16 cellular contexts compared by ENCODE assay signal in the genomic region with DNA sequence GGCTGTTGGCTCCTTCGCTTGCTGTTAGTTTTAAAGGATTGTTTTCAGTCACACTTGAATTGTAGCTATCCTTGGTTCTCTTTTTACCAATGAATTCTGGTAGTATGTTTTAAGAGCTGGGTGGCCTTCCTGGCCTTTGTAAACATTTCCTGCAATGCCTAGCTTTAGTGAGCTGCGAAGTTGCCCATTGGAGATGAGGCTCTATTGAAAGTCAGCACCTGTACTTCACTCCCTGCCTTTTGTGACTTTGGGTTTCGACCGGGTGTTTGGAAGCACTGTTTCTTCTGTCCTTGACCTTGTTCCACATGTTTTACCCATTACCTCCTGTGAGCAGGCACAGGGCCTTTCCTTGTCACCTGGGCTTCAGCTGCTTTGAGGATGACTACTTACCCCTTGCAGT.
DNase-seq lines count a peak whose midpoint lies in the region; ATAC-seq and TF ChIP-seq lines count a peak whose summit lies in the region.
"Had no signal": no experiment of that assay in that cellular context is flagged by ENCODE, and none has a peak within 500 bp of the region (broad histone marks: within the 10 kb centered on the region; RNA-seq: fewer than 3 reads in every experiment).

No MANE protein-coding gene starts in this region.

- no peaks in the 10 kb centered on the region for H3K36me3 ChIP-seq in cardiac muscle cell
- H3K36me3 ChIP-seq in right lobe of liver = peaks cover 0 to 1% (median 0%) of the 10 kb centered on the region in 4 donors
- no peaks in the 10 kb centered on the region for H3K36me3 ChIP-seq in ovary

- TF ChIP-seq EP300 in ovary (IDR thresholded peaks at IDR 0.05) = no peak

- H3K4me3 ChIP-seq in cardiac muscle cell (no peak overlapping the region), right lobe of liver (no peak overlapping the region), ovary (no peak overlapping the region)
- H3K4me3 ChIP-seq: hepatocyte had no signal

- TF ChIP-seq CTCF in cardiac muscle cell (IDR thresholded peaks at IDR 0.05; ENCODE audit: low read depth, low read length) = no peak
- TF ChIP-seq CTCF in right lobe of liver (IDR thresholded peaks at IDR 0.05) = no peak
- TF ChIP-seq CTCF in ovary (IDR thresholded peaks at IDR 0.05) = no peak

- no peaks in the 10 kb centered on the region for H3K9me3 ChIP-seq in cardiac muscle cell (ENCODE audit: low read depth)
- H3K9me3 ChIP-seq in right lobe of liver = no peaks in the 10 kb centered on the region
- no peaks in the 10 kb centered on the region for H3K9me3 ChIP-seq in ovary

- H3K36me3 Mint-ChIP-seq in activated naive CD8-positive, alpha-beta T cell treated with anti-CD3 and anti-CD28 coated beads for 36 hours = peaks cover 47% of the 10 kb centered on the region
- peaks cover 22 to 55% of the 10 kb centered on the region in 2 donors for H3K36me3 Mint-ChIP-seq in stimulated activated naive B cell treated with anti-CD40 and anti-IgM and Interleukin-4, amounts not matched to agents 10 μg/mL and 1 μg/mL and 100 μg/mL, for 72 hours

- H3K4me1 ChIP-seq in cardiac muscle cell (ENCODE audit: low read depth) (peaks cover 33% of the 10 kb centered on the region), right lobe of liver (peaks cover 0 to 57% (median 18%) of the 10 kb centered on the region in 4 donors), ovary (ENCODE audit: insufficient read depth) (peaks cover 12% of the 10 kb centered on the region)

- no peak for TF ChIP-seq POLR2A in right lobe of liver (IDR thresholded peaks at IDR 0.05)
- TF ChIP-seq POLR2A in ovary (IDR thresholded peaks at IDR 0.05) = no peak

- 43% methylated on average over 4 of the region's 4 CpGs for WGBS in right lobe of liver (ENCODE audit: insufficient coverage, low coverage, low lambda C conversion rate, missing lambda C conversion rate)
- WGBS in ovary, 3 donors = 47 to 58% (median 54%) methylated on average over 4 of the region's 4 CpGs

- peaks cover 2% of the 10 kb centered on the region for H3K9me3 Mint-ChIP-seq in activated naive CD8-positive, alpha-beta T cell treated with anti-CD3 and anti-CD28 coated beads for 36 hours
- peaks cover 3 to 4% of the 10 kb centered on the region in 2 donors for H3K9me3 Mint-ChIP-seq in stimulated activated naive B cell treated with anti-CD40 and anti-IgM and Interleukin-4, amounts not matched to agents 10 μg/mL and 1 μg/mL and 100 μg/mL, for 72 hours
- H3K9me3 Mint-ChIP-seq: activated naive CD4-positive, alpha-beta T cell treated with anti-CD3 and anti-CD28 coated beads, Interleukin-2, amount 10 ng/mL, durations not matched to agents 7 days and 5 days; T-helper 1 cell treated with Interleukin-12 subunit alpha and Interleukin-12 subunit beta and Interleukin-4 antibody, amounts not matched to agents 30 μg/mL and 1 μg/mL, for 36 hours had no signal

- H3K27me3 Mint-ChIP-seq in activated naive CD8-positive, alpha-beta T cell treated with anti-CD3 and anti-CD28 coated beads for 36 hours = no peaks in the 10 kb centered on the region
- H3K27me3 Mint-ChIP-seq in stimulated activated naive B cell treated with anti-CD40 and anti-IgM and Interleukin-4, amounts not matched to agents 10 μg/mL and 1 μg/mL and 100 μg/mL, for 72 hours = no peaks in the 10 kb centered on the region
- H3K27me3 Mint-ChIP-seq: activated naive CD4-positive, alpha-beta T cell treated with anti-CD3 and anti-CD28 coated beads, Interleukin-2, amount 10 ng/mL, durations not matched to agents 7 days and 5 days had no signal

- peak overlapping the region; percentile 8 for H3K27ac Mint-ChIP-seq in activated naive CD8-positive, alpha-beta T cell treated with anti-CD3 and anti-CD28 coated beads for 36 hours
- H3K27ac Mint-ChIP-seq in stimulated activated naive B cell treated with anti-CD40 and anti-IgM and Interleukin-4, amounts not matched to agents 10 μg/mL and 1 μg/mL and 100 μg/mL, for 72 hours = peak overlapping the region; percentile 42
- H3K27ac Mint-ChIP-seq: activated naive CD4-positive, alpha-beta T cell treated with anti-CD3 and anti-CD28 coated beads, Interleukin-2, amount 10 ng/mL, durations not matched to agents 7 days and 5 days; T-helper 1 cell treated with Interleukin-12 subunit alpha and Interleukin-12 subunit beta and Interleukin-4 antibody, amounts not matched to agents 30 μg/mL and 1 μg/mL, for 36 hours had no signal

- intact Hi-C loops in Right ventricle myocardium superior (cut with DNase I) (loop anchor here (10.0 kb wide), 1 partner anchor 46 kb away; no protein-coding TSS in a partner anchor), right lobe of liver (cut with DNase I) (no loop called here), ovary (cut with DNase I) (no loop called here)

- H3K27ac ChIP-seq in cardiac muscle cell (peak overlapping the region; percentile 81), right lobe of liver (peak overlapping the region in 2 of 3 donors; percentile 28 to 56), ovary (no peak overlapping the region)
- H3K27ac ChIP-seq: hepatocyte had no signal

- H3K27me3 ChIP-seq in cardiac muscle cell = no peaks in the 10 kb centered on the region
- no peaks in the 10 kb centered on the region for H3K27me3 ChIP-seq in right lobe of liver
- H3K27me3 ChIP-seq in ovary = no peaks in the 10 kb centered on the region
- H3K27me3 ChIP-seq: hepatocyte had no signal

- no peak for DNase-seq in cardiac muscle cell (ENCODE audit: low read depth in 1 of 2, low spot score in 1 of 2)
- no peak for DNase-seq in Right ventricle myocardium superior
- DNase-seq in activated naive CD8-positive, alpha-beta T cell treated with anti-CD3 and anti-CD28 coated beads for 36 hours = no peak
- DNase-seq in right lobe of liver = no peak
- DNase-seq in stimulated activated naive B cell treated with anti-CD40 and anti-IgM and Interleukin-4, amounts not matched to agents 10 μg/mL and 1 μg/mL and 100 μg/mL, for 72 hours = no peak
- no peak for DNase-seq in NCI-H1694 (lab: John Stamatoyannopoulos, UW)
- DNase-seq in DMS114 treated with DMSO at 0.1 percent for 48 hours (lab: John Stamatoyannopoulos, UW; ENCODE audit: unreplicated experiment) = no peak
- no peak for DNase-seq in ovary
- DNase-seq: ACHN; activated CD4-positive, CD25-positive, alpha-beta regulatory T cell; activated naive CD4-positive, alpha-beta T cell treated with anti-CD3 and anti-CD28 coated beads, Interleukin-2, amount 10 ng/mL, durations not matched to agents 7 days and 5 days; NCI-H1694 treated with DMSO at 0.1 percent for 48 hours; SHP77 treated with DMSO at 0.1 percent for 48 hours; stimulated activated CD4-positive, alpha-beta T cell treated with anti-CD3 and anti-CD28 coated beads, Interleukin-15, amount 100 ng/mL, for 24 hours had no signal

- peaks cover 55% of the 10 kb centered on the region for H3K4me1 Mint-ChIP-seq in activated naive CD8-positive, alpha-beta T cell treated with anti-CD3 and anti-CD28 coated beads for 36 hours
- peaks cover 27 to 44% of the 10 kb centered on the region in 2 donors for H3K4me1 Mint-ChIP-seq in stimulated activated naive B cell treated with anti-CD40 and anti-IgM and Interleukin-4, amounts not matched to agents 10 μg/mL and 1 μg/mL and 100 μg/mL, for 72 hours

- H3K4me3 Mint-ChIP-seq in activated naive CD8-positive, alpha-beta T cell treated with anti-CD3 and anti-CD28 coated beads for 36 hours = no peak overlapping the region
- no peak overlapping the region for H3K4me3 Mint-ChIP-seq in stimulated activated naive B cell treated with anti-CD40 and anti-IgM and Interleukin-4, amounts not matched to agents 10 μg/mL and 1 μg/mL and 100 μg/mL, for 72 hours
- H3K4me3 Mint-ChIP-seq: activated naive CD4-positive, alpha-beta T cell treated with anti-CD3 and anti-CD28 coated beads, Interleukin-2, amount 10 ng/mL, durations not matched to agents 7 days and 5 days; T-helper 1 cell treated with Interleukin-12 subunit alpha and Interleukin-12 subunit beta and Interleukin-4 antibody, amounts not matched to agents 30 μg/mL and 1 μg/mL, for 36 hours had no signal

- ATAC-seq in Right ventricle myocardium superior (ENCODE audit: poor library complexity) = no peak
- ATAC-seq in right lobe of liver = peak; percentile 10 to 48 (median 14)
- no peak for ATAC-seq in stimulated activated naive B cell treated with anti-CD40 and anti-IgM and Interleukin-4, amounts not matched to agents 10 μg/mL and 1 μg/mL and 100 μg/mL, for 72 hours (replicated peaks)

Comparison
In these comparisons a context has a peak if more than half of its experiments do, and no peak if none do; other contexts are left out.
1. H3K27ac ChIP-seq: peak in cardiac muscle cell (single experiment) and right lobe of liver (2 of 3); none in ovary (0 of 2).
2. ATAC-seq: peak in right lobe of liver (4 of 4); none in Right ventricle myocardium superior (single experiment) and stimulated activated naive B cell treated with anti-CD40 and anti-IgM and Interleukin-4, amounts not matched to agents 10 μg/mL and 1 μg/mL and 100 μg/mL, for 72 hours (0 of 2).